In genomic region chr3:42092006-42092405, GRCh38 we compare ENCODE assay signal across 10 cellular contexts. TPM values are rescaled to one million over a fixed set of nuclear protein-coding genes. Genes with fewer than 3 reads are reported as not detected.
DNase-seq lines count a peak whose midpoint lies in the region; ATAC-seq lines count a peak whose summit lies in the region.
"Had no signal": no experiment of that assay in that cellular context is flagged by ENCODE, and none has a peak within 500 bp of the region (broad histone marks: within the 10 kb centered on the region; RNA-seq: fewer than 3 reads in every experiment).

No MANE protein-coding gene starts in this region.

- no peak overlapping the region for H3K4me3 Mint-ChIP-seq in activated T-helper 2 cell treated with anti-CD3 and anti-CD28 coated beads, Interferon-gamma antibody, Interleukin-2, Interleukin-4, amounts not matched to agents 10 μg/mL and 5 μg/mL and 100 μg/mL, durations not matched to agents 14 hours and 24 hours and 36 hours (ENCODE audit: low read depth)
- H3K4me3 Mint-ChIP-seq in immature natural killer cell = peak overlapping the region; percentile 1 to 58 (median 48)
- H3K4me3 Mint-ChIP-seq in stimulated activated naive CD8-positive, alpha-beta T cell treated with anti-CD3 and anti-CD28 coated beads, Interleukin-15, Interleukin-2, amounts not matched to agents 100 ng/mL and 50 ng/mL, for 24 hours = peak overlapping the region; percentile 32

- intact Hi-C loops in activated T-helper 2 cell treated with anti-CD3 and anti-CD28 coated beads, Interferon-gamma antibody, Interleukin-2, Interleukin-4, amounts not matched to agents 10 μg/mL and 5 μg/mL and 100 μg/mL, durations not matched to agents 14 hours and 24 hours and 36 hours (cut with micrococcal nuclease) = loop anchor here (2.0 to 10.0 kb wide), 6 partner anchors 45 to 1757 kb away; partner anchors contain the start of gene RPL14

- ATAC-seq in GM21529 (IDR thresholded peaks at IDR 0.05; ENCODE audit: unreplicated experiment) = peak; percentile 41

- H3K9me3 Mint-ChIP-seq in activated T-helper 2 cell treated with anti-CD3 and anti-CD28 coated beads, Interferon-gamma antibody, Interleukin-2, Interleukin-4, amounts not matched to agents 10 μg/mL and 5 μg/mL and 100 μg/mL, durations not matched to agents 14 hours and 24 hours and 36 hours = peaks cover 7% of the 10 kb centered on the region
- peaks cover 0 to 4% (median 0%) of the 10 kb centered on the region in 6 donors for H3K9me3 Mint-ChIP-seq in immature natural killer cell
- peaks cover 4% of the 10 kb centered on the region for H3K9me3 Mint-ChIP-seq in stimulated activated naive CD8-positive, alpha-beta T cell treated with anti-CD3 and anti-CD28 coated beads, Interleukin-15, Interleukin-2, amounts not matched to agents 100 ng/mL and 50 ng/mL, for 24 hours

- peak overlapping the region; percentile 64 for H3K27ac Mint-ChIP-seq in activated T-helper 2 cell treated with anti-CD3 and anti-CD28 coated beads, Interferon-gamma antibody, Interleukin-2, Interleukin-4, amounts not matched to agents 10 μg/mL and 5 μg/mL and 100 μg/mL, durations not matched to agents 14 hours and 24 hours and 36 hours
- peak overlapping the region; percentile 12 to 77 (median 48) for H3K27ac Mint-ChIP-seq in immature natural killer cell
- H3K27ac Mint-ChIP-seq in stimulated activated naive CD8-positive, alpha-beta T cell treated with anti-CD3 and anti-CD28 coated beads, Interleukin-15, Interleukin-2, amounts not matched to agents 100 ng/mL and 50 ng/mL, for 24 hours = peak overlapping the region; percentile 85

- no peaks in the 10 kb centered on the region for H3K27me3 Mint-ChIP-seq in activated T-helper 2 cell treated with anti-CD3 and anti-CD28 coated beads, Interferon-gamma antibody, Interleukin-2, Interleukin-4, amounts not matched to agents 10 μg/mL and 5 μg/mL and 100 μg/mL, durations not matched to agents 14 hours and 24 hours and 36 hours (ENCODE audit: low read depth)
- peaks cover 1 to 5% (median 2%) of the 10 kb centered on the region in 3 donors for H3K27me3 Mint-ChIP-seq in immature natural killer cell (ENCODE audit: low read depth in 3 of 3)
- H3K27me3 Mint-ChIP-seq in stimulated activated naive CD8-positive, alpha-beta T cell treated with anti-CD3 and anti-CD28 coated beads, Interleukin-15, Interleukin-2, amounts not matched to agents 100 ng/mL and 50 ng/mL, for 24 hours = no peaks in the 10 kb centered on the region

- H3K36me3 Mint-ChIP-seq in activated T-helper 2 cell treated with anti-CD3 and anti-CD28 coated beads, Interferon-gamma antibody, Interleukin-2, Interleukin-4, amounts not matched to agents 10 μg/mL and 5 μg/mL and 100 μg/mL, durations not matched to agents 14 hours and 24 hours and 36 hours (ENCODE audit: low read depth) = peaks cover 67% of the 10 kb centered on the region
- H3K36me3 Mint-ChIP-seq in immature natural killer cell = peaks cover 22 to 37% (median 36%) of the 10 kb centered on the region in 3 donors
- H3K36me3 Mint-ChIP-seq in stimulated activated naive CD8-positive, alpha-beta T cell treated with anti-CD3 and anti-CD28 coated beads, Interleukin-15, Interleukin-2, amounts not matched to agents 100 ng/mL and 50 ng/mL, for 24 hours (ENCODE audit: low read depth) = peaks cover 62% of the 10 kb centered on the region

- H3K4me1 Mint-ChIP-seq in activated T-helper 2 cell treated with anti-CD3 and anti-CD28 coated beads, Interferon-gamma antibody, Interleukin-2, Interleukin-4, amounts not matched to agents 10 μg/mL and 5 μg/mL and 100 μg/mL, durations not matched to agents 14 hours and 24 hours and 36 hours (ENCODE audit: low read depth) = peaks cover 55% of the 10 kb centered on the region
- peaks cover 34 to 43% of the 10 kb centered on the region in 2 donors for H3K4me1 Mint-ChIP-seq in immature natural killer cell
- peaks cover 87% of the 10 kb centered on the region for H3K4me1 Mint-ChIP-seq in stimulated activated naive CD8-positive, alpha-beta T cell treated with anti-CD3 and anti-CD28 coated beads, Interleukin-15, Interleukin-2, amounts not matched to agents 100 ng/mL and 50 ng/mL, for 24 hours (ENCODE audit: low read depth)

- DNase-seq in activated T-helper 2 cell treated with anti-CD3 and anti-CD28 coated beads, Interferon-gamma antibody, Interleukin-2, Interleukin-4, amounts not matched to agents 10 μg/mL and 5 μg/mL and 100 μg/mL, durations not matched to agents 14 hours and 24 hours and 36 hours (ENCODE audit: low spot score) = no peak
- DNase-seq in immature natural killer cell = no peak
- no peak for DNase-seq in cortex of kidney (lab: John Stamatoyannopoulos, UW)
- no peak for DNase-seq in NCI-H1092 treated with DMSO at 0.1 percent for 48 hours (lab: John Stamatoyannopoulos, UW)
- DNase-seq in activated gamma-delta T cell (lab: John Stamatoyannopoulos, UW) = no peak
- no peak for DNase-seq in DMS53 treated with DMSO at 0.1 percent for 48 hours (lab: John Stamatoyannopoulos, UW; ENCODE audit: unreplicated experiment)
- DNase-seq: H7, NCI-H748 treated with DMSO at 0.1 percent for 48 hours had no signal

RNA-seq across cellular contexts. Expression of gene TRAK1, which starts 0.8 kb away (rescaled TPM):
- total RNA-seq in activated T-helper 2 cell treated with anti-CD3 and anti-CD28 coated beads, Interferon-gamma antibody, Interleukin-2, Interleukin-4, amounts not matched to agents 10 μg/mL and 5 μg/mL and 100 μg/mL, durations not matched to agents 14 hours and 24 hours and 36 hours = 37.8 and 40.9 TPM in 2 replicates
- 1 to 10 TPM; 2.1 to 7.8 (median 4.4) TPM for polyA plus RNA-seq in immature natural killer cell
